In the genomic region with DNA sequence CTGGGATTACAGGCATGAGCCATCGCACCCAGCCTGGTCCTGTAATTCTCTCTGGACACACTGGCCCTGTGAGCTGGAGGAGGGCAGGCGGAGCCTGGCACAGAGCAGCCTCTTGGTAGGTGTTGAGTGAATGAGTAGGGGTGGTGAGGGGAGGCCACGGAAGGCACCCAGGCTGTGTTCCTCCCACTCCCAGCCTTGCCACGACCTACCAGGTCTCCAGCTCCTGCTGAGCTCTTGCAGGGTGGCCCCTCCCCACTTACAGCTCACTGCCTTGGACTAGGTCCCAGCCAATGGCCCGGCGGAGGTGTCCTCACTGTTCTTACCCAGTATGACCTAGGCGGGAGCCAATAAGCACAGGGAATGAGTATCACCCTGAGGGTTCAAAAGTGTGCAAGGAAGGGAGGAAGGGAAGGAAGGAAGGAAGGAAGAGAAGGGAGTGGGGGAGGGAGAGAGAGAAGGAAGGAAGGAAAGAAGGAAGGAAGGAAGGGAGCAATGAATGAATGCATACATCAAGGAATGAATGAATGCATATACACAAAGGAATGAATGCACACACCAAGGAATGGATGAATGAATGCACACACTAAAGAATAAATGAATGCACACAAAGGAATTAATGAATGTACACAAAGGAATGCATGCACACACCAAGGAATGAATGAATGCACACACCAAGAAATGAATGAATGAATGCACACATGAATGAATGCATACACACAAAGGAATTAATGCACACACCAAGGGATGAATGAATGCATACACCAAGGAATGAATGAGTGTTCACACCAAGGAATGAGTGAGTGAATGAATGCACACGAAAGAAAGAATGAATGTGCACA, we compare ENCODE assay signal across 23 cellular contexts. TPM values are rescaled to one million over a fixed set of nuclear protein-coding genes. Genes with fewer than 3 reads are reported as not detected.
DNase-seq lines count a peak whose midpoint lies in the region; ATAC-seq, FAIRE-seq and TF ChIP-seq lines count a peak whose summit lies in the region.
"Had no signal": no experiment of that assay in that cellular context is flagged by ENCODE, and none has a peak within 500 bp of the region (broad histone marks: within the 10 kb centered on the region; RNA-seq: fewer than 3 reads in every experiment).

No MANE protein-coding gene starts in this region.

- in situ Hi-C loops in KBM-7 (cut with MboI; ENCODE audit: low pct_unique_long_range_greater_than_20kb, low sequenced_read_pairs): no loop called here

- DNase-seq in Right ventricle myocardium superior (peak; percentile 74), right atrium auricular region (ENCODE audit: low spot score) (no peak), RWPE1 (ENCODE audit: low spot score) (no peak), left ventricle myocardium superior (peak; percentile 76), urothelium cell line (ENCODE audit: low spot score) (no peak), DMS153 treated with DMSO at 0.1 percent for 48 hours (lab: John Stamatoyannopoulos, UW; ENCODE audit: unreplicated experiment) (no peak), small intestine (no peak), KBM-7 (no peak)
- DNase-seq: activated CD4-positive, alpha-beta T cell treated with anti-CD3 and anti-CD28 coated beads, Interleukin-2, amount 10 ng/mL, durations not matched to agents 24 days and 14 days; activated naive CD8-positive, alpha-beta T cell treated with anti-CD3 and anti-CD28 coated beads, Interleukin-2, amount 10 ng/mL, durations not matched to agents 7 days and 5 days; brain microvascular endothelial cell; DMS 273 treated with DMSO at 0.1 percent for 48 hours; GDM1; GOT3; immature natural killer cell; NCI-H748 treated with DMSO at 0.1 percent for 48 hours; nucleus accumbens; SHP77 treated with DMSO at 0.1 percent for 48 hours had no signal

- POLR2A ChIA-PET in RWPE1 (lab: Yijun Ruan, JAX; ENCODE audit: low non-redundant PET): no interaction called here

- CTCF ChIA-PET in RWPE1 (lab: Yijun Ruan, JAX): interaction anchor here (0.6 to 1.1 kb wide), 2 partner anchors 16 to 26 kb away, joined by 3 read pairs; no protein-coding TSS in a partner anchor

- H3K4me1 ChIP-seq in right atrium auricular region (peaks cover 0 to 45% of the 10 kb centered on the region in 2 donors), small intestine (ENCODE audit: control insufficient read depth in 2 of 2, insufficient read depth in 1 of 2, low read depth in 1 of 2, low read length in 1 of 2) (no peaks in the 10 kb centered on the region)

- ATAC-seq in Right ventricle myocardium superior (ENCODE audit: poor library complexity) (peak; percentile 67), left ventricle myocardium superior (peak; percentile 63)
- ATAC-seq: activated T-helper 17 cell treated with anti-CD3 and anti-CD28 coated beads, Interleukin-2, amount 50 U/mL, for 72 hours had no signal

- H3K36me3 ChIP-seq in right atrium auricular region (no peaks in the 10 kb centered on the region), small intestine (ENCODE audit: control insufficient read depth in 2 of 2, insufficient read depth in 2 of 2, low read length in 2 of 2) (no peaks in the 10 kb centered on the region)
- H3K36me3 ChIP-seq: brain microvascular endothelial cell had no signal

- H3K9me3 ChIP-seq in right atrium auricular region (no peaks in the 10 kb centered on the region), small intestine (ENCODE audit: control insufficient read depth, low read depth) (no peaks in the 10 kb centered on the region)

- intact Hi-C loops in Right ventricle myocardium superior (cut with DNase I) (no loop called here), left ventricle myocardium superior (cut with micrococcal nuclease) (no loop called here)

- FAIRE-seq in urothelium cell line (lab: Jason Lieb, UNC): peak; percentile 32
- no peak for FAIRE-seq in small intestine (lab: Jason Lieb, UNC)
- FAIRE-seq: HTR-8/SVneo, TTC549 had no signal

- H3K27me3 ChIP-seq in right atrium auricular region (no peaks in the 10 kb centered on the region), small intestine (ENCODE audit: control insufficient read depth in 2 of 2, insufficient read depth in 2 of 2, low read length in 2 of 2) (no peaks in the 10 kb centered on the region)
- H3K27me3 ChIP-seq: brain microvascular endothelial cell had no signal

- no peak overlapping the region for H3K4me3 ChIP-seq in right atrium auricular region
- no peak overlapping the region for H3K4me3 ChIP-seq in small intestine (ENCODE audit: low read depth in 1 of 2, low read length in 2 of 2)
- H3K4me3 ChIP-seq: lung had no signal

- no peak for TF ChIP-seq CTCF in right atrium auricular region (IDR thresholded peaks at IDR 0.05)
- TF ChIP-seq CTCF in RWPE1 (conservative IDR thresholded peaks at IDR 0.05; ENCODE audit: low read depth): no peak

- H3K27ac ChIP-seq in right atrium auricular region: peak overlapping the region in 1 of 2 donors; percentile 34
- H3K27ac ChIP-seq in RWPE1: peak overlapping the region; percentile 31
- H3K27ac ChIP-seq in small intestine (ENCODE audit: low read depth in 1 of 2, low read length in 1 of 2): no peak overlapping the region
- H3K27ac ChIP-seq: brain microvascular endothelial cell had no signal

- WGBS in small intestine, 3 donors: 77 to 82% (median 82%) methylated on average over 8 of the region's 8 CpGs

RNA-seq across cellular contexts. Expression of gene GTF2IRD1, which starts 45.5 kb away (rescaled TPM):
- 21.7 TPM for total RNA-seq in Right ventricle myocardium superior
- 10 to 100 TPM; 15.6 to 16.5 TPM for total RNA-seq in right atrium auricular region
- total RNA-seq in left ventricle myocardium superior: 19.5 TPM
- polyA plus RNA-seq in small intestine: 10 to 100 TPM in 1 of 3 donors, 1 to 10 TPM in 2; 1.6 to 13.2 (median 7.0) TPM
- polyA plus RNA-seq: CD14-positive monocyte, immature natural killer cell had no signal

Comparison
In these comparisons a context has a peak if more than half of its experiments do, and no peak if none do; other contexts are left out.
1. DNase-seq: peak in Right ventricle myocardium superior (single experiment) and left ventricle myocardium superior (single experiment); none in right atrium auricular region (single experiment), RWPE1 (single experiment), urothelium cell line (single experiment), DMS153 treated with DMSO at 0.1 percent for 48 hours (single experiment), small intestine (single experiment) and KBM-7 (single experiment).